8 cellular contexts compared by ENCODE assay signal in genomic region chr12:49188205-49188915, GRCh38. TPM values are rescaled to one million over a fixed set of nuclear protein-coding genes. Genes with fewer than 3 reads are reported as not detected.
A peak's percentile ranks its signal among the peaks of the same experiment; 100 is the strongest.
DNase-seq lines count a peak whose midpoint lies in the region; ATAC-seq and TF ChIP-seq lines count a peak whose summit lies in the region.

No MANE protein-coding gene starts in this region.

- H3K27ac Mint-ChIP-seq in activated CD4-positive, alpha-beta T cell treated with anti-CD3 and anti-CD28 coated beads for 36 hours: peak overlapping the region; percentile 92
- peak overlapping the region; percentile 98 for H3K27ac Mint-ChIP-seq in chondrocyte (ENCODE audit: unreplicated experiment)

- intact Hi-C loops in activated CD4-positive, alpha-beta T cell treated with anti-CD3 and anti-CD28 coated beads for 36 hours (cut with DNase I, micrococcal nuclease): loop anchor here (1.0 to 5.0 kb wide), 5 partner anchors 57 to 554 kb away; partner anchors contain the start of genes TUBA1B (in 2 of the 2), KMT2D (in 1 of the 2), SPATS2 (in 1 of the 2) and TMBIM6 (in 1 of the 2)

- CTCF ChIA-PET in activated CD4-positive, alpha-beta T cell treated with anti-CD3 and anti-CD28 coated beads for 36 hours (lab: Charles Lee): interaction anchor here (0.6 to 3.4 kb wide), 14 partner anchors 18 to 1140 kb away, joined by 3 to 19 read pairs (median 4); partner anchors contain the start of gene RHEBL1

- H3K4me3 Mint-ChIP-seq in activated CD4-positive, alpha-beta T cell treated with anti-CD3 and anti-CD28 coated beads for 36 hours: peak overlapping the region; percentile 92
- H3K4me3 Mint-ChIP-seq in chondrocyte (ENCODE audit: unreplicated experiment): peak overlapping the region; percentile 93

- H3K36me3 Mint-ChIP-seq in activated CD4-positive, alpha-beta T cell treated with anti-CD3 and anti-CD28 coated beads for 36 hours (ENCODE audit: low read depth): peaks cover 21% of the 10 kb centered on the region
- H3K36me3 Mint-ChIP-seq in chondrocyte (ENCODE audit: low read depth): peaks cover 36% of the 10 kb centered on the region

- peak; percentile 43 to 66 for DNase-seq in NCI-H524 (lab: John Stamatoyannopoulos, UW)
- no peak for DNase-seq in NCI-H524 treated with DMSO at 0.1 percent for 48 hours (lab: John Stamatoyannopoulos, UW)
- peak; percentile 17 to 21 for DNase-seq in NCI-H1930 (lab: John Stamatoyannopoulos, UW)
- DNase-seq in activated CD4-positive, alpha-beta T cell treated with anti-CD3 and anti-CD28 coated beads for 36 hours: peak; percentile 89
- peak; percentile 79 for DNase-seq in chondrocyte (ENCODE audit: low spot score)
- peak; percentile 84 for DNase-seq in left kidney (ENCODE audit: low read depth, low spot score)
- DNase-seq in stimulated activated CD4-positive, alpha-beta T cell treated with anti-CD3 and anti-CD28 coated beads, Interleukin-2, amount 100 ng/mL, for 24 hours: peak; percentile 79 to 80

- peak; percentile 43 for ATAC-seq in HG02840 (IDR thresholded peaks at IDR 0.05; ENCODE audit: low FRiP score, unreplicated experiment)
- peak; percentile 49 for ATAC-seq in activated CD4-positive, alpha-beta T cell treated with anti-CD3 and anti-CD28 coated beads for 36 hours

- H3K9me3 Mint-ChIP-seq in activated CD4-positive, alpha-beta T cell treated with anti-CD3 and anti-CD28 coated beads for 36 hours (ENCODE audit: low read depth): no peaks in the 10 kb centered on the region
- no peaks in the 10 kb centered on the region for H3K9me3 Mint-ChIP-seq in chondrocyte (ENCODE audit: low read depth)

- POLR2A ChIA-PET in activated CD4-positive, alpha-beta T cell treated with anti-CD3 and anti-CD28 coated beads for 36 hours (lab: Charles Lee): interaction anchor here (0.5 to 2.0 kb wide), 20 partner anchors 13 to 1870 kb away, joined by 3 to 47 read pairs (median 4); partner anchors contain the start of genes ARF3, RACGAP1, RHEBL1 and TROAP

- H3K27me3 Mint-ChIP-seq in activated CD4-positive, alpha-beta T cell treated with anti-CD3 and anti-CD28 coated beads for 36 hours: no peaks in the 10 kb centered on the region
- no peaks in the 10 kb centered on the region for H3K27me3 Mint-ChIP-seq in chondrocyte (ENCODE audit: low read depth)

- TF ChIP-seq CTCF in chondrocyte (IDR thresholded peaks at IDR 0.05): no peak

- peaks cover 24% of the 10 kb centered on the region for H3K4me1 Mint-ChIP-seq in activated CD4-positive, alpha-beta T cell treated with anti-CD3 and anti-CD28 coated beads for 36 hours
- H3K4me1 Mint-ChIP-seq in chondrocyte (ENCODE audit: low read depth): peaks cover 42% of the 10 kb centered on the region

RNA-seq across cellular contexts. Expression of gene TUBA1A, which starts 0.5 kb away (rescaled TPM):
- total RNA-seq in activated CD4-positive, alpha-beta T cell treated with anti-CD3 and anti-CD28 coated beads for 36 hours: 10 to 100 TPM; 75.7 to 98.5 TPM
- total RNA-seq in chondrocyte: 431 to 551 TPM (median 437 TPM) in 3 replicates

RNA-seq across cellular contexts. Expression of gene TUBA1B, which starts 57.2 kb away (rescaled TPM):
- total RNA-seq in activated CD4-positive, alpha-beta T cell treated with anti-CD3 and anti-CD28 coated beads for 36 hours: 1,000 to 10,000 TPM; 2,393 to 2,425 TPM
- total RNA-seq in chondrocyte: 544 to 857 TPM (median 551 TPM) in 3 replicates
